In the genomic region with DNA sequence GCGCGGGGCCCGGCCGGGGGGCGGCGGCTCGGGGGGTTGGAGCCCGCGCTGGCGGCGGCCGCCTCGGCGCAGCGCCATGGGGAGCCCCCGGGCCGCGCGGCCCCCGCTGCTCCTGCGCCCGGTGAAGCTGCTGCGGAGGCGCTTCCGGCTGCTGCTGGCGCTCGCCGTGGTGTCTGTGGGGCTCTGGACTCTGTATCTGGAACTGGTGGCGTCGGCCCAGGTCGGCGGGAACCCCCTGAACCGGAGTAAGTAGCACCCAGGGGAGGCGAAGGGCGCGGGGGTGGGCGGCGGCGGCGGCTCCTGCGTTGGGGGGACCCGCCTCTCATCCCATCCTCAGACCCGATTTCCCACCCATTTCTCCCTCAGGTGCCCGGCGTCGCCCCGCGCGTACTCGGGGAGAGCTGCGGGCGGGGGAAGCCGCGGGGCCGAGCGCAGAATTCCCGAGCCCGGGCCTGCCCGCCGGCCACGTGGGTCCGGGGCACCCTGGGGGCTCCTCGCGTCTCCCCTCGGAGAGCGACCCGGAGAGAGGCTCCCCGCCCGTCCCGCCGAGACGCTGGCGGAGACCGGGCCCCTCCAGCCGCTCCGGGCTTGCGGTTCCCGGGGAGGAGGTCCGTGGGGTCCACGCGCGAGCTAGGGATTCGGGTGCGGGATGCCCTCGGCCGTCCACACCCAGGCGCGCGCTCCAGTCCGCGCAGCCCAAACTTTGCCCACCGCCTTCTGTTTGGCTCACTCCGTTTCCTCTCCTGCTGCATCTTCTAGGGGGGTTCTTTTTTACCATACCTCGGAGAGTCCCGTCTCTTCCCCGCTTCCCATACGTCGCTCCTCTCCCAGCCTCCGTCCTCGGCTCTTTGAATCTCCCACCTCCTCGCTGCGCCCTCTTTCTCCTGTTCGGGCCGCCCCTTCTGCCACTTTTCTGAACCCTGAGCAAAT, we compare ENCODE assay signal across 8 cellular contexts.
A peak's percentile ranks its signal among the peaks of the same experiment; 100 is the strongest.
DNase-seq lines count a peak whose midpoint lies in the region; TF ChIP-seq lines count a peak whose summit lies in the region.

No MANE protein-coding gene starts in this region.

- H3K27me3 ChIP-seq in OCI-LY1 (ENCODE audit: insufficient read depth, low read length) (peaks cover 26% of the 10 kb centered on the region), iPS-20b (ENCODE audit: insufficient read depth, low read length) (peaks cover 60% of the 10 kb centered on the region)

- H3K79me2 ChIP-seq in OCI-LY1 (ENCODE audit: insufficient read depth, low read length), result no peaks in the 10 kb centered on the region

- no peaks in the 10 kb centered on the region for H4K20me1 ChIP-seq in OCI-LY1 (ENCODE audit: insufficient read depth, low read length)

- H3F3A ChIP-seq in OCI-LY1 (ENCODE audit: insufficient read depth, low read length), result no peaks in the 10 kb centered on the region; the same call in 1 of the 2 replicates

- no peak overlapping the region for H2AFZ ChIP-seq in OCI-LY1 (ENCODE audit: low read length)

- H3K4me3 ChIP-seq in OCI-LY1 (ENCODE audit: low read depth, low read length, poor library complexity, severe bottlenecking) (peak overlapping the region; percentile 63), iPS-20b (ENCODE audit: low read length) (peak overlapping the region; percentile 65)

- H3K36me3 Mint-ChIP-seq in activated naive CD8-positive, alpha-beta T cell, result no peaks in the 10 kb centered on the region

- H3K4me3 Mint-ChIP-seq in activated naive CD8-positive, alpha-beta T cell, result peak overlapping the region; percentile 89

- H3K9me3 Mint-ChIP-seq in activated naive CD8-positive, alpha-beta T cell (ENCODE audit: low read depth), result no peaks in the 10 kb centered on the region

- no peaks in the 10 kb centered on the region for H3K36me3 ChIP-seq in OCI-LY1 (ENCODE audit: insufficient read depth, low read length)
- no peaks in the 10 kb centered on the region for H3K36me3 ChIP-seq in iPS-20b (ENCODE audit: insufficient read depth, low read depth, low read length)

- DNase-seq in EL (peak; percentile 10), NCI-H2081 treated with DMSO at 0.1 percent for 48 hours (lab: John Stamatoyannopoulos, UW) (no peak), globus pallidus (ENCODE audit: low spot score) (no peak), NCI-H2196 (lab: John Stamatoyannopoulos, UW; ENCODE audit: unreplicated experiment) (no peak)
- DNase-seq in stimulated activated CD4-positive, alpha-beta T cell treated with anti-CD3 and anti-CD28 coated beads, Interleukin-1b, Interleukin-23, amount 100 ng/mL, for 4 hours (ENCODE audit: low read depth in 2 of 2), result peak; percentile 19 to 21

- H3K4me1 ChIP-seq in OCI-LY1 (ENCODE audit: insufficient read depth, low read length, severe bottlenecking), result peaks cover 14% of the 10 kb centered on the region
- no peaks in the 10 kb centered on the region for H3K4me1 ChIP-seq in iPS-20b (ENCODE audit: insufficient read depth, low read length)

- peak overlapping the region; percentile 54 for H3K27ac Mint-ChIP-seq in activated naive CD8-positive, alpha-beta T cell

- peaks cover 12% of the 10 kb centered on the region for H3K4me1 Mint-ChIP-seq in activated naive CD8-positive, alpha-beta T cell (ENCODE audit: low read depth)

- no peak overlapping the region for H3K9ac ChIP-seq in OCI-LY1 (ENCODE audit: low read length)
- H3K9ac ChIP-seq in iPS-20b (ENCODE audit: low read depth, low read length), result no peak overlapping the region

- H3K9me2 ChIP-seq in OCI-LY1 (ENCODE audit: low read depth, low read length), result no peaks in the 10 kb centered on the region

- TF ChIP-seq CTCF in OCI-LY1 (IDR thresholded peaks at IDR 0.05; ENCODE audit: low read length), result no peak

- H3K9me3 ChIP-seq in OCI-LY1 (ENCODE audit: low read length) (no peaks in the 10 kb centered on the region), iPS-20b (ENCODE audit: insufficient read depth, low read depth, low read length) (no peaks in the 10 kb centered on the region)

- H3K27ac ChIP-seq in OCI-LY1 (ENCODE audit: low read depth, low read length, poor library complexity, severe bottlenecking) (no peak overlapping the region), iPS-20b (ENCODE audit: low read length) (no peak overlapping the region)

- peak overlapping the region; percentile 93 for H3K4me2 ChIP-seq in OCI-LY1 (ENCODE audit: low read length)

- H3K27me3 Mint-ChIP-seq in activated naive CD8-positive, alpha-beta T cell, result peaks cover 21% of the 10 kb centered on the region

Comparison
In these comparisons a context has a peak if more than half of its experiments do, and no peak if none do; other contexts are left out.
1. DNase-seq: peak in EL (single experiment) and stimulated activated CD4-positive, alpha-beta T cell treated with anti-CD3 and anti-CD28 coated beads, Interleukin-1b, Interleukin-23, amount 100 ng/mL, for 4 hours (2 of 2); none in NCI-H2081 treated with DMSO at 0.1 percent for 48 hours (single experiment), globus pallidus (single experiment) and NCI-H2196 (single experiment).